19 cellular contexts compared by ENCODE assay signal in the genomic region with DNA sequence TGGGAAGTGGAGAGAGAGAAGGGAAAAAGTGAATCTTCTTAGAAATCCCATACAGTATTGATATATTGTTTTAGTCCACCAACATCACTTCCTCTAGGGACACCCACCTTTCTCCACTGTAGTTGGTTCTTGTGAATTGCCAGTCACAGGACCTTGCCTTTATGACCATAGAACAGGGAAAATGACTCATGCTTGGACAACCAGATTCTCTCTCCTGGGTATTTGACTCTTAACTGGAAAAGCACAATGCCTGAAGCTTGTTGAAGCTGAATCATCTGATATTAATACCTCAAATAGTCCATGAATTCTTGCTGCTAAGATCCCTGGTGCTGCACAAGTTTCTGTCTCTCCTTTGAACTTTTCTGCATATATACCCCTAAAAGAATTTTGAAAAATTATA. TPM values are rescaled to one million over a fixed set of nuclear protein-coding genes. Genes with fewer than 3 reads are reported as not detected.
DNase-seq lines count a peak whose midpoint lies in the region; ATAC-seq, FAIRE-seq and TF ChIP-seq lines count a peak whose summit lies in the region.
"Had no signal": no experiment of that assay in that cellular context is flagged by ENCODE, and none has a peak within 500 bp of the region (broad histone marks: within the 10 kb centered on the region; RNA-seq: fewer than 3 reads in every experiment).

No MANE protein-coding gene starts in this region.

- peaks cover 6% of the 10 kb centered on the region for H3K9me3 Mint-ChIP-seq in activated T-helper 17 cell treated with anti-CD3 and anti-CD28 coated beads, Interleukin-2, amount 50 U/mL, for 72 hours
- H3K9me3 Mint-ChIP-seq: activated CD4-positive, alpha-beta T cell treated with anti-CD3 and anti-CD28 coated beads, Interleukin-2, amount 10 ng/mL, durations not matched to agents 7 days and 5 days; activated naive CD4-positive, alpha-beta T cell treated with anti-CD3 and anti-CD28 coated beads, Interleukin-2, amount 10 ng/mL, durations not matched to agents 7 days and 5 days had no signal

- H2AFZ ChIP-seq in SK-N-SH (ENCODE audit: low read depth), result no peak overlapping the region

- H3K27me3 ChIP-seq in bronchial epithelial cell (ENCODE audit: control insufficient read depth, insufficient read depth, low read length), result no peaks in the 10 kb centered on the region
- H3K27me3 ChIP-seq in SK-N-SH (ENCODE audit: insufficient read depth), result no peaks in the 10 kb centered on the region
- H3K27me3 ChIP-seq: neutrophil had no signal

- no peak overlapping the region for H3K4me3 ChIP-seq in bronchial epithelial cell (ENCODE audit: low read depth, low read length)
- H3K4me3 ChIP-seq in SK-N-SH (ENCODE audit: low read depth in 2 of 2, low read length in 1 of 2), result no peak overlapping the region

- TF ChIP-seq EP300 in SK-N-SH (IDR thresholded peaks at IDR 0.05; ENCODE audit: borderline replicate concordance in 1 of 2, low read depth in 1 of 2, low read length in 1 of 2), result no peak

- no peak overlapping the region for H3K4me2 ChIP-seq in SK-N-SH

- H3K9ac ChIP-seq in SK-N-SH, result no peak overlapping the region

- no peak overlapping the region for H3K4me3 Mint-ChIP-seq in activated T-helper 17 cell treated with anti-CD3 and anti-CD28 coated beads, Interleukin-2, amount 50 U/mL, for 72 hours
- H3K4me3 Mint-ChIP-seq: activated CD4-positive, alpha-beta T cell treated with anti-CD3 and anti-CD28 coated beads, Interleukin-2, amount 10 ng/mL, durations not matched to agents 7 days and 5 days; activated naive CD4-positive, alpha-beta T cell treated with anti-CD3 and anti-CD28 coated beads, Interleukin-2, amount 10 ng/mL, durations not matched to agents 7 days and 5 days; brain had no signal

- TF ChIP-seq CTCF in bronchial epithelial cell (IDR thresholded peaks at IDR 0.05; ENCODE audit: insufficient read depth, low read length, severe bottlenecking) (no peak), SK-N-SH (IDR thresholded peaks at IDR 0.05) (no peak)

- H4K20me1 ChIP-seq in SK-N-SH (ENCODE audit: insufficient read depth), result no peaks in the 10 kb centered on the region

- CTCF ChIA-PET in SK-N-SH (lab: Yijun Ruan, JAX), result no interaction called here

- H3K36me3 ChIP-seq in bronchial epithelial cell (ENCODE audit: control insufficient read depth, insufficient read depth, low read length) (no peaks in the 10 kb centered on the region), SK-N-SH (replicated peaks in 1 of 2; ENCODE audit: control insufficient read depth in 1 of 2, insufficient read depth in 2 of 2, low read length in 1 of 2) (no peaks in the 10 kb centered on the region)
- H3K36me3 ChIP-seq: neutrophil had no signal

- H3K36me3 Mint-ChIP-seq in activated T-helper 17 cell treated with anti-CD3 and anti-CD28 coated beads, Interleukin-2, amount 50 U/mL, for 72 hours (ENCODE audit: low read depth), result no peaks in the 10 kb centered on the region
- H3K36me3 Mint-ChIP-seq: activated naive CD4-positive, alpha-beta T cell treated with anti-CD3 and anti-CD28 coated beads, Interleukin-2, amount 10 ng/mL, durations not matched to agents 7 days and 5 days; brain had no signal

- POLR2A ChIA-PET in SK-N-SH (lab: Yijun Ruan, JAX), result no interaction called here

- FAIRE-seq in bronchial epithelial cell (lab: Jason Lieb, UNC), result no peak

- no peak for ATAC-seq in activated T-helper 17 cell treated with anti-CD3 and anti-CD28 coated beads, Interleukin-2, amount 50 U/mL, for 72 hours (replicated peaks)

- no peaks in the 10 kb centered on the region for H3K79me2 ChIP-seq in SK-N-SH (ENCODE audit: insufficient read depth)

- H3K27me3 Mint-ChIP-seq in activated T-helper 17 cell treated with anti-CD3 and anti-CD28 coated beads, Interleukin-2, amount 50 U/mL, for 72 hours, result peaks cover 26% of the 10 kb centered on the region
- H3K27me3 Mint-ChIP-seq: brain had no signal

- no peaks in the 10 kb centered on the region for H3K9me2 ChIP-seq in SK-N-SH

- H3K27ac ChIP-seq in SK-N-SH (ENCODE audit: low read depth in 2 of 2, low read length in 1 of 2), result no peak overlapping the region
- H3K27ac ChIP-seq: neutrophil had no signal

- DNase-seq in AG20443 (ENCODE audit: low spot score) (peak; percentile 36), LHCN-M2 (ENCODE audit: low read depth) (peak; percentile 48), bronchial epithelial cell (ENCODE audit: low read depth) (peak; percentile 73), kidney glomerular epithelial cell (lab: John Stamatoyannopoulos, UW) (peak; percentile 55), NCI-H2171 treated with DMSO at 0.1 percent for 48 hours (lab: John Stamatoyannopoulos, UW) (no peak), SK-N-SH (no peak)
- DNase-seq in activated naive CD4-positive, alpha-beta T cell (lab: John Stamatoyannopoulos, UW), result no peak
- DNase-seq: ACHN; activated CD4-positive, alpha-beta T cell treated with anti-CD3 and anti-CD28 coated beads, Interleukin-2, amount 10 ng/mL, durations not matched to agents 7 days and 5 days; activated naive CD4-positive, alpha-beta T cell treated with anti-CD3 and anti-CD28 coated beads, Interleukin-2, amount 10 ng/mL, durations not matched to agents 7 days and 5 days; hippocampal formation; KG1; left cardiac atrium; NCI-H1092; NCI-H69; stimulated activated CD4-positive, alpha-beta T cell treated with anti-CD3 and anti-CD28 coated beads, Interleukin-4, amount 100 ng/mL, for 1 hour had no signal

- H3F3A ChIP-seq in SK-N-SH (replicated peaks; ENCODE audit: insufficient read depth), result no peaks in the 10 kb centered on the region

- no peak for TF ChIP-seq RAD21 in SK-N-SH (IDR thresholded peaks at IDR 0.05; ENCODE audit: low read length)

- no peaks in the 10 kb centered on the region for H3K9me3 ChIP-seq in SK-N-SH
- H3K9me3 ChIP-seq: neutrophil had no signal

- H3K4me1 Mint-ChIP-seq in activated T-helper 17 cell treated with anti-CD3 and anti-CD28 coated beads, Interleukin-2, amount 50 U/mL, for 72 hours, result no peaks in the 10 kb centered on the region
- H3K4me1 Mint-ChIP-seq: activated CD4-positive, alpha-beta T cell treated with anti-CD3 and anti-CD28 coated beads, Interleukin-2, amount 10 ng/mL, durations not matched to agents 7 days and 5 days; activated naive CD4-positive, alpha-beta T cell treated with anti-CD3 and anti-CD28 coated beads, Interleukin-2, amount 10 ng/mL, durations not matched to agents 7 days and 5 days; brain had no signal

- H3K27ac Mint-ChIP-seq in activated T-helper 17 cell treated with anti-CD3 and anti-CD28 coated beads, Interleukin-2, amount 50 U/mL, for 72 hours, result no peak overlapping the region
- H3K27ac Mint-ChIP-seq: activated CD4-positive, alpha-beta T cell treated with anti-CD3 and anti-CD28 coated beads, Interleukin-2, amount 10 ng/mL, durations not matched to agents 7 days and 5 days; activated naive CD4-positive, alpha-beta T cell treated with anti-CD3 and anti-CD28 coated beads, Interleukin-2, amount 10 ng/mL, durations not matched to agents 7 days and 5 days; brain had no signal

- no peaks in the 10 kb centered on the region for H3K4me1 ChIP-seq in SK-N-SH (ENCODE audit: control insufficient read depth in 1 of 2, insufficient read depth in 2 of 2, low read depth in 1 of 2, low read length in 1 of 2)

TF ChIP-seq in SK-N-SH, 30 proteins besides CTCF, POLR2A, EP300 and RAD21 (continues in another document):
- TF ChIP-seq EZH2phosphoT487 (IDR thresholded peaks at IDR 0.05; ENCODE audit: borderline replicate concordance, low read depth) (no peak), POLR2AphosphoS5 (IDR thresholded peaks at IDR 0.05; ENCODE audit: low read depth, low read length) (no peak), NFIC (IDR thresholded peaks at IDR 0.05; ENCODE audit: borderline replicate concordance) (no peak), GATA2 (CRISPR knock-in tag; IDR thresholded peaks at IDR 0.05) (no peak), RXRA (IDR thresholded peaks at IDR 0.05; ENCODE audit: borderline replicate concordance, low read depth) (no peak), NRF1 (IDR thresholded peaks at IDR 0.05; ENCODE audit: low read depth, low read length) (no peak), TEAD4 (IDR thresholded peaks at IDR 0.05; ENCODE audit: borderline replicate concordance, insufficient read depth) (no peak), CHD2 (IDR thresholded peaks at IDR 0.05; ENCODE audit: low read length, partially characterized antibody) (no peak)
- TF ChIP-seq, protein P1, sequence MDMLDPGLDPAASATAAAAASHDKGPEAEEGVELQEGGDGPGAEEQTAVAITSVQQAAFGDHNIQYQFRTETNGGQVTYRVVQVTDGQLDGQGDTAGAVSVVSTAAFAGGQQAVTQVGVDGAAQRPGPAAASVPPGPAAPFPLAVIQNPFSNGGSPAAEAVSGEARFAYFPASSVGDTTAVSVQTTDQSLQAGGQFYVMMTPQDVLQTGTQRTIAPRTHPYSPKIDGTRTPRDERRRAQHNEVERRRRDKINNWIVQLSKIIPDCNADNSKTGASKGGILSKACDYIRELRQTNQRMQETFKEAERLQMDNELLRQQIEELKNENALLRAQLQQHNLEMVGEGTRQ (IDR thresholded peaks at IDR 0.05; ENCODE audit: borderline replicate concordance, low read depth, low read length), result no peak

RNA-seq across cellular contexts. Expression of a gene that starts 32.5 kb away (rescaled TPM):
- total RNA-seq in LHCN-M2 (2014; rRNA removed), result not detected in 2 replicates
- not detected for polyA plus RNA-seq in LHCN-M2 (2012)
- not detected in 2 replicates for total RNA-seq in bronchial epithelial cell
- polyA plus RNA-seq in SK-N-SH (2012; rRNA removed), result not detected in 2 replicates
- polyA plus RNA-seq in SK-N-SH (2012; cell fraction: cytosol; rRNA removed), result 0.01 TPM in 1 of 2 replicates, not detected in the other
- polyA plus RNA-seq in SK-N-SH (2012; cell fraction: nucleus; rRNA removed), result not detected in 2 replicates
- under 1 TPM in 1 of 2 donors, not detected in 1; 0.05 TPM for total RNA-seq in activated T-helper 17 cell treated with anti-CD3 and anti-CD28 coated beads, Interleukin-2, amount 50 U/mL, for 72 hours
- total RNA-seq: activated CD4-positive, alpha-beta T cell treated with anti-CD3 and anti-CD28 coated beads, Interleukin-2, amount 10 ng/mL, durations not matched to agents 7 days and 5 days had no signal

Comparison
In these comparisons a context has a peak if more than half of its experiments do, and no peak if none do; other contexts are left out.
1. DNase-seq: peak in AG20443 (single experiment), LHCN-M2 (single experiment), bronchial epithelial cell (single experiment) and kidney glomerular epithelial cell (single experiment); none in NCI-H2171 treated with DMSO at 0.1 percent for 48 hours (single experiment), SK-N-SH (single experiment) and activated naive CD4-positive, alpha-beta T cell (0 of 4).